Comparison of ENCODE assay signal across 8 cellular contexts in the genomic region with DNA sequence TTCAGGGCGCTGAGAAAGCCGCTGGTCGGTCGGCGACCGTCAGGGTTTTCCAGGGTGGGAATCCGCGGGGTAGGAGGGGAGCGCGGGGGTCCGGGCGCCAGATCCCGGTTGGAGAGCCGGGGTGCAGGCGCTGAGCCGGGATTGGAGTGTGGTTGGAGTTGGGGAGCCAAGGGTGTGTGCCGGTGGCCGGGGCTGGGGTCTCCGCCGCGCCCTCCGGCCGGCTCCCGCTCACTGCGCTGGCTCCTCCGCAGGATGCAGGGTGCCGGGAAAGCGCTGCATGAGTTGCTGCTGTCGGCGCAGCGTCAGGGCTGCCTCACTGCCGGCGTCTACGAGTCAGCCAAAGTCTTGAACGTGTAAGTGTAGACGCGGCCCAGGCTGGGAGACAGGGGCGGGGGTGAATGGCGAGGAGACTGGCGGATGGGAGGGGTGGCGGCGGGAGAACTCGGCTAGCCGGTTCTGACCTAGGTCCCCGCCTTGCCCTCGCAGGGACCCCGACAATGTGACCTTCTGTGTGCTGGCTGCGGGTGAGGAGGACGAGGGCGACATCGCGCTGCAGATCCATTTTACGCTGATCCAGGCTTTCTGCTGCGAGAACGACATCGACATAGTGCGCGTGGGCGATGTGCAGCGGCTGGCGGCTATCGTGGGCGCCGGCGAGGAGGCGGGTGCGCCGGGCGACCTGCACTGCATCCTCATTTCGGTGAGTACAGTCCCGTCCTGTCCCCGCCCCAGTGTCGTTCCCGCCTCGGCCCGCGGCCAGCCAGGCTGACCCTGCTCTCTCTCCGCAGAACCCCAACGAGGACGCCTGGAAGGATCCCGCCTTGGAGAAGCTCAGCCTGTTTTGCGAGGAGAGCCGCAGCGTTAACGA. TPM values are rescaled to one million over a fixed set of nuclear protein-coding genes. Genes with fewer than 3 reads are reported as not detected.
DNase-seq lines count a peak whose midpoint lies in the region; ATAC-seq, FAIRE-seq and TF ChIP-seq lines count a peak whose summit lies in the region.

No MANE protein-coding gene starts in this region.

- intact Hi-C loops in posterior cingulate gyrus (cut with DNase I), result loop anchor here (2.0 to 10.0 kb wide), 3 partner anchors 55 to 399 kb away; no protein-coding TSS in a partner anchor
- intact Hi-C loops in aorta (cut with DNase I), result loop anchor here (2.0 to 10.0 kb wide), 5 partner anchors 57 to 399 kb away; no protein-coding TSS in a partner anchor

- no peaks in the 10 kb centered on the region for H3K36me3 Mint-ChIP-seq in T-cell

- TF ChIP-seq CTCF in A549 (IDR thresholded peaks at IDR 0.05) (no peak), right atrium auricular region (IDR thresholded peaks at IDR 0.05) (no peak)

- H3K4me2 ChIP-seq in A549, result peak overlapping the region; percentile 99

- ATAC-seq in A549 (no peak), T-cell (replicated peaks in 1 of 4) (peak; percentile 33 to 57 (median 50)), aorta (ENCODE audit: low FRiP score) (peak; percentile 75)

- peak overlapping the region; percentile 65 to 83 for H3K27ac ChIP-seq in A549
- H3K27ac ChIP-seq in right atrium auricular region, result peak overlapping the region; percentile 95 to 97
- peak overlapping the region; percentile 84 to 89 for H3K27ac ChIP-seq in aorta (ENCODE audit: low read depth in 1 of 2, low read length in 2 of 2)

- peak overlapping the region; percentile 48 for H3K4me3 ChIP-seq in A549
- H3K4me3 ChIP-seq in right atrium auricular region, result peak overlapping the region; percentile 79 to 84
- peak overlapping the region; percentile 53 to 70 for H3K4me3 ChIP-seq in aorta (ENCODE audit: low read length in 2 of 2)

- POLR2A ChIA-PET in A549 (lab: Yijun Ruan, JAX), result interaction anchor here (0.8 kb wide), 1 partner anchor 1165 kb away, joined by 10 read pairs; no protein-coding TSS in a partner anchor
- POLR2A ChIA-PET in T-cell (lab: Charles Lee), result interaction anchor here (0.6 to 1.1 kb wide), 4 partner anchors 96 to 189 kb away, joined by 3 to 5 read pairs (median 3); no protein-coding TSS in a partner anchor

- CTCF ChIA-PET in A549 (lab: Yijun Ruan, JAX), result interaction anchor here (0.7 to 16.3 kb wide), 7 partner anchors 7 to 498 kb away, joined by 3 to 371 read pairs (median 13); no protein-coding TSS in a partner anchor
- CTCF ChIA-PET in T-cell (lab: Charles Lee), result interaction anchor here (0.6 to 2.1 kb wide), 3 partner anchors 494 to 497 kb away, joined by 3 to 9 read pairs (median 3); no protein-coding TSS in a partner anchor

- no peak for TF ChIP-seq POLR2A in A549 (IDR thresholded peaks at IDR 0.05; ENCODE audit: low read length)

- H3K9me3 Mint-ChIP-seq in T-cell, result no peaks in the 10 kb centered on the region

- DNase-seq in A549 (ENCODE audit: low read depth in 1 of 2, low spot score in 1 of 2) (peak in 1 of 2 experiments; percentile 9), H4 (ENCODE audit: low spot score) (peak; percentile 19), T-cell (peak in 30 of 34 experiments; percentile 25 to 56 (median 41)), amygdala (lab: John Stamatoyannopoulos, UW) (peak in 41 of 56 donors; percentile 23 to 79 (median 53)), right atrium auricular region (ENCODE audit: low spot score) (peak; percentile 84), posterior cingulate gyrus (peak; percentile 37 to 94 (median 64)), aorta (peak; percentile 83 to 89), SKM-1 treated with dmso at 0.1 percent for 144 hours (lab: John Stamatoyannopoulos, UW; ENCODE audit: unreplicated experiment) (no peak)

- FAIRE-seq in A549 (lab: Jason Lieb, UNC), result no peak

- WGBS in A549 (ENCODE audit: missing lambda C conversion rate), result 77% methylated on average over 69 of the region's 85 CpGs
- WGBS in aorta, 2 donors, result 0 to 1% methylated on average over 80 to 85 of the region's 85 CpGs

- H3K4me1 Mint-ChIP-seq in T-cell, result peaks cover 23 to 26% (median 26%) of the 10 kb centered on the region in 3 donors

- no peak for TF ChIP-seq RAD21 in A549 (conservative IDR thresholded peaks at IDR 0.05 in 1 of 2, IDR thresholded peaks at IDR 0.05 in 1 of 2)

- peak overlapping the region; percentile 78 to 84 (median 84) for H3K4me3 Mint-ChIP-seq in T-cell

- H3K36me3 ChIP-seq in right atrium auricular region (peaks cover 20% of the 10 kb centered on the region), aorta (ENCODE audit: control insufficient read depth in 1 of 2, insufficient read depth in 2 of 2, low read length in 1 of 2) (no peaks in the 10 kb centered on the region)

- no peak for TF ChIP-seq EP300 in A549 (IDR thresholded peaks at IDR 0.05)

- H3K27ac Mint-ChIP-seq in T-cell, result peak overlapping the region; percentile 65 to 69

- H3K9me3 ChIP-seq in A549 (no peaks in the 10 kb centered on the region), right atrium auricular region (no peaks in the 10 kb centered on the region), aorta (ENCODE audit: control insufficient read depth, low read length) (no peaks in the 10 kb centered on the region)

- H3K4me1 ChIP-seq in A549, result peaks cover 21% of the 10 kb centered on the region
- H3K4me1 ChIP-seq in right atrium auricular region, result peaks cover 0 to 41% of the 10 kb centered on the region in 2 donors
- peaks cover 0 to 2% of the 10 kb centered on the region in 2 donors for H3K4me1 ChIP-seq in aorta (ENCODE audit: control insufficient read depth in 1 of 2, insufficient read depth in 2 of 2, low read length in 2 of 2)

- H3K27me3 ChIP-seq in right atrium auricular region, result no peaks in the 10 kb centered on the region
- no peaks in the 10 kb centered on the region for H3K27me3 ChIP-seq in aorta (ENCODE audit: control insufficient read depth in 1 of 2, insufficient read depth in 2 of 2, low read length in 1 of 2)

- H3K27me3 Mint-ChIP-seq in T-cell, result peaks cover 2 to 4% of the 10 kb centered on the region in 2 donors

TF ChIP-seq in A549, 52 proteins besides CTCF, POLR2A, EP300 and RAD21 (continues in another document):
- TF ChIP-seq TFCP2L1 (CRISPR knock-in tag; IDR thresholded peaks at IDR 0.05), result no peak
- TF ChIP-seq USF2 (IDR thresholded peaks at IDR 0.05), result no peak
- no peak for TF ChIP-seq NPAS2 (CRISPR knock-in tag; IDR thresholded peaks at IDR 0.05; ENCODE audit: borderline replicate concordance)
- no peak for TF ChIP-seq ESRRA (IDR thresholded peaks at IDR 0.05; ENCODE audit: borderline replicate concordance, low read length)
- no peak for TF ChIP-seq PBX3 (IDR thresholded peaks at IDR 0.05)
- TF ChIP-seq ZSCAN20 (CRISPR knock-in tag; IDR thresholded peaks at IDR 0.05), result no peak
- TF ChIP-seq CBX2 (IDR thresholded peaks at IDR 0.05; ENCODE audit: borderline replicate concordance, low read depth), result no peak
- no peak for TF ChIP-seq CHD2 (IDR thresholded peaks at IDR 0.05; ENCODE audit: low read length, partially characterized antibody)
- TF ChIP-seq, protein P1, sequence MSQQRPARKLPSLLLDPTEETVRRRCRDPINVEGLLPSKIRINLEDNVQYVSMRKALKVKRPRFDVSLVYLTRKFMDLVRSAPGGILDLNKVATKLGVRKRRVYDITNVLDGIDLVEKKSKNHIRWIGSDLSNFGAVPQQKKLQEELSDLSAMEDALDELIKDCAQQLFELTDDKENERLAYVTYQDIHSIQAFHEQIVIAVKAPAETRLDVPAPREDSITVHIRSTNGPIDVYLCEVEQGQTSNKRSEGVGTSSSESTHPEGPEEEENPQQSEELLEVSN (IDR thresholded peaks at IDR 0.05; ENCODE audit: borderline replicate concordance, low read depth), result no peak
- TF ChIP-seq NR3C1 (IDR thresholded peaks at IDR 0.05), result no peak
- no peak for TF ChIP-seq MYC (IDR thresholded peaks at IDR 0.05; ENCODE audit: borderline replicate concordance, low read length)
- no peak for TF ChIP-seq JUN (IDR thresholded peaks at IDR 0.05)
- no peak for TF ChIP-seq FOXS1 (CRISPR knock-in tag; IDR thresholded peaks at IDR 0.05)
- no peak for TF ChIP-seq RNF2 (IDR thresholded peaks at IDR 0.05; ENCODE audit: borderline replicate concordance, low read depth)
- no peak for TF ChIP-seq CHD4 (IDR thresholded peaks at IDR 0.05; ENCODE audit: borderline replicate concordance)
- TF ChIP-seq MAZ (IDR thresholded peaks at IDR 0.05; ENCODE audit: borderline replicate concordance, low read depth, low read length), result no peak

RNA-seq across cellular contexts. Expression of gene GADD45G, which starts 0.6 kb away (rescaled TPM):
- polyA plus RNA-seq in A549 (2011; rRNA removed) (0.16 TPM in 1 of 2 replicates, not detected in the other), A549 (2017; fragmentation: RNase III; extraction: RNeasy Plus Mini Kit Qiagen cat#74134 plus additional on column Dnase treatment) (0.09 to 0.17 TPM (median 0.15 TPM) in 3 replicates), aorta (10 to 100 TPM in 1 of 2 donors, 1 to 10 TPM in 1; 8.1 to 30.4 TPM)
- 0.73 and 0.94 TPM in 2 replicates for polyA plus RNA-seq in A549 (2012; cell fraction: cytosol; rRNA removed)
- polyA plus RNA-seq in A549 (2012; cell fraction: nucleus; rRNA removed), result 1.2 and 1.4 TPM in 2 replicates
- not detected in 2 replicates for polyA minus RNA-seq in A549 (2011; rRNA and poly(A)+ RNA removed)
- 0.52 and 1.3 TPM in 2 replicates for total RNA-seq in H4 (2014; rRNA removed; shearing (Covaris generic))
- total RNA-seq in T-cell (1 to 10 TPM; 6.0 to 8.8 (median 6.8) TPM), right atrium auricular region (100 to 1,000 TPM in 1 of 2 donors, 10 to 100 TPM in 1; 80.0 to 294 TPM), aorta (1 to 10 TPM; 4.5 to 4.7 TPM)

Comparison
In these comparisons a context has a peak if more than half of its experiments do, and no peak if none do; other contexts are left out.
1. ATAC-seq: peak in T-cell (4 of 4) and aorta (single experiment); none in A549 (0 of 2).
2. RNA of gene GADD45G, which starts 0.6 kb away (total RNA-seq): 80.0 to 294 TPM in right atrium auricular region; 6.0 to 8.8 TPM in T-cell, 4.5 to 4.7 TPM in aorta and 0.52 to 1.3 TPM in H4; every median in the first group is over 4 times any median in the second.
3. Peak in every context shown above with its lines, with median percentiles within 50 percentile points of each other: H3K27ac ChIP-seq and H3K4me3 ChIP-seq.